In the genomic region with DNA sequence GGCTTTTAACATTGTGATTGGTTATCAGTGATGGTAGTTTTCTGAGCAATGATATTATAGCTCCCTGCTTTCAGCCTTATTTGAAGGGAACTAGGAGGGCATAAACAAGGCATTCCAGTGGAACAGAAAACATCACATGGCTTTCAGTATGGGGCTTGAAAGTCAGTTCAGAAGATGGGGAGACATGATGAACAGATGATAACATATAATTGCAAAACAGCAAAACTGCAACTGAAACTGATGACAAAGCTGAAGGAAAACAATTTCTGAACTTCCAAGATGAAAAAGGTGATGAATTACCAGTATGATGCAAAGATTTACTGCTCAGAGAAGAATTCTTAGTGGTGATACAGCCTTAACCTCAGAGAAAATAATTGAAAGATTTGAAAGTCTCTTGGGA, we compare ENCODE assay signal across 23 cellular contexts.
A peak's percentile ranks its signal among the peaks of the same experiment; 100 is the strongest.
DNase-seq lines count a peak whose midpoint lies in the region; ATAC-seq and TF ChIP-seq lines count a peak whose summit lies in the region.
"Had no signal": no experiment of that assay in that cellular context is flagged by ENCODE, and none has a peak within 500 bp of the region (broad histone marks: within the 10 kb centered on the region; RNA-seq: fewer than 3 reads in every experiment).

No MANE protein-coding gene starts in this region.

- no peak overlapping the region for H3K27ac Mint-ChIP-seq in activated CD8-positive, alpha-beta T cell treated with anti-CD3 and anti-CD28 coated beads, Interleukin-2, amount 10 ng/mL, durations not matched to agents 7 days and 5 days
- H3K27ac Mint-ChIP-seq: CD4-positive, CD25-positive, alpha-beta regulatory T cell; GM23338 had no signal

- H3K36me3 Mint-ChIP-seq in activated CD8-positive, alpha-beta T cell treated with anti-CD3 and anti-CD28 coated beads, Interleukin-2, amount 10 ng/mL, durations not matched to agents 7 days and 5 days (ENCODE audit: low read depth) = no peaks in the 10 kb centered on the region
- H3K36me3 Mint-ChIP-seq: CD4-positive, CD25-positive, alpha-beta regulatory T cell had no signal

- H2AFZ ChIP-seq in KMS-11 (ENCODE audit: low read depth) = no peak overlapping the region
- H2AFZ ChIP-seq: GM23338 had no signal

- POLR2A ChIA-PET in activated CD8-positive, alpha-beta T cell treated with anti-CD3 and anti-CD28 coated beads, Interleukin-2, amount 10 ng/mL, durations not matched to agents 7 days and 5 days (lab: Charles Lee) = no interaction called here

- no peak overlapping the region for H3K4me3 Mint-ChIP-seq in activated CD8-positive, alpha-beta T cell treated with anti-CD3 and anti-CD28 coated beads, Interleukin-2, amount 10 ng/mL, durations not matched to agents 7 days and 5 days
- H3K4me3 Mint-ChIP-seq: CD4-positive, CD25-positive, alpha-beta regulatory T cell; GM23338 had no signal

- no peaks in the 10 kb centered on the region for H3K27me3 ChIP-seq in KMS-11 (ENCODE audit: insufficient read depth, low read depth)
- H3K27me3 ChIP-seq: BLaER1, MG63 had no signal

- H4K20me1 ChIP-seq in KMS-11 (ENCODE audit: insufficient read depth) = no peaks in the 10 kb centered on the region
- H4K20me1 ChIP-seq: BLaER1 had no signal

- H3K9ac ChIP-seq in KMS-11 = no peak overlapping the region
- H3K9ac ChIP-seq: BLaER1 had no signal

- H3K36me3 ChIP-seq in KMS-11 (ENCODE audit: insufficient read depth) = no peaks in the 10 kb centered on the region
- H3K36me3 ChIP-seq: BLaER1, HAP-1, MG63 had no signal

- peaks cover 26% of the 10 kb centered on the region for H3K4me1 ChIP-seq in KMS-11 (ENCODE audit: low read depth, poor library complexity, severe bottlenecking)
- H3K4me1 ChIP-seq: BLaER1 had no signal

- TF ChIP-seq CTCF in AG10803 (conservative IDR thresholded peaks at IDR 0.05; ENCODE audit: low read length) = no peak
- no peak for TF ChIP-seq CTCF in KMS-11 (conservative IDR thresholded peaks at IDR 0.05; ENCODE audit: low read depth, low read length)
- TF ChIP-seq CTCF in choroid plexus epithelial cell (conservative IDR thresholded peaks at IDR 0.05; ENCODE audit: low read depth, low read length) = no peak

- no peaks in the 10 kb centered on the region for H3K27me3 Mint-ChIP-seq in activated CD8-positive, alpha-beta T cell treated with anti-CD3 and anti-CD28 coated beads, Interleukin-2, amount 10 ng/mL, durations not matched to agents 7 days and 5 days (ENCODE audit: low read depth)
- H3K27me3 Mint-ChIP-seq: CD4-positive, CD25-positive, alpha-beta regulatory T cell had no signal

- H3K79me2 ChIP-seq in KMS-11 (ENCODE audit: insufficient read depth, low read depth) = no peaks in the 10 kb centered on the region

- CTCF ChIA-PET in activated CD8-positive, alpha-beta T cell treated with anti-CD3 and anti-CD28 coated beads, Interleukin-2, amount 10 ng/mL, durations not matched to agents 7 days and 5 days (lab: Charles Lee) = no interaction called here

- peak overlapping the region; percentile 13; the same call in 1 of the 2 replicates for H3K27ac ChIP-seq in KMS-11
- H3K27ac ChIP-seq: BLaER1, HL-60, RWPE1 had no signal

- peak overlapping the region; percentile 56 for H3K4me2 ChIP-seq in KMS-11
- H3K4me2 ChIP-seq: BLaER1, GM23338 had no signal

- ATAC-seq in activated CD8-positive, alpha-beta T cell treated with anti-CD3 and anti-CD28 coated beads, Interleukin-2, amount 10 ng/mL, durations not matched to agents 7 days and 5 days = no peak
- ATAC-seq in activated CD4-positive, CD25-positive, alpha-beta regulatory T cell treated with anti-CD3 and anti-CD28 coated beads, Interleukin-2, amount 50 U/mL, for 24 hours = no peak
- ATAC-seq: GM23338 had no signal

- H3K9me3 Mint-ChIP-seq in activated CD8-positive, alpha-beta T cell treated with anti-CD3 and anti-CD28 coated beads, Interleukin-2, amount 10 ng/mL, durations not matched to agents 7 days and 5 days (ENCODE audit: insufficient read depth) = no peaks in the 10 kb centered on the region
- H3K9me3 Mint-ChIP-seq: GM23338 had no signal

- peak; percentile 25 for DNase-seq in AG10803 (ENCODE audit: low read depth)
- DNase-seq in choroid plexus epithelial cell (ENCODE audit: low read depth) = peak; percentile 52
- DNase-seq in kidney glomerular epithelial cell (lab: John Stamatoyannopoulos, UW) = peak; percentile 8
- DNase-seq in activated CD8-positive, alpha-beta T cell treated with anti-CD3 and anti-CD28 coated beads, Interleukin-2, amount 10 ng/mL, durations not matched to agents 7 days and 5 days = no peak
- DNase-seq in inferior parietal cortex (ENCODE audit: extremely low spot score) = no peak
- no peak for DNase-seq in GDM1 (lab: John Stamatoyannopoulos, UW)
- DNase-seq: 8988T; ACHN; CD4-positive, CD25-positive, alpha-beta regulatory T cell; Karpas-422; MG63; NCI-H1417 treated with DMSO at 0.1 percent for 48 hours; NCI-H1694 treated with DMSO at 0.1 percent for 48 hours; NCI-H2081; NCI-H2227 treated with DMSO at 0.1 percent for 48 hours; SHP77 had no signal

- H3K4me3 ChIP-seq in AG10803 (ENCODE audit: low read length) = no peak overlapping the region
- H3K4me3 ChIP-seq in KMS-11 (IDR thresholded peaks at IDR 0.05; ENCODE audit: insufficient read depth, low read depth, low read length) = no peak overlapping the region
- H3K4me3 ChIP-seq in choroid plexus epithelial cell (ENCODE audit: low read depth, low read length) = no peak overlapping the region
- H3K4me3 ChIP-seq: BLaER1, GM23338, HAP-1, MG63 had no signal

- H3K4me1 Mint-ChIP-seq in activated CD8-positive, alpha-beta T cell treated with anti-CD3 and anti-CD28 coated beads, Interleukin-2, amount 10 ng/mL, durations not matched to agents 7 days and 5 days (ENCODE audit: low read depth) = no peaks in the 10 kb centered on the region
- H3K4me1 Mint-ChIP-seq: CD4-positive, CD25-positive, alpha-beta regulatory T cell had no signal

Comparison
In these comparisons a context has a peak if more than half of its experiments do, and no peak if none do; other contexts are left out.
1. DNase-seq: peak in AG10803 (single experiment), choroid plexus epithelial cell (single experiment) and kidney glomerular epithelial cell (single experiment); none in activated CD8-positive, alpha-beta T cell treated with anti-CD3 and anti-CD28 coated beads, Interleukin-2, amount 10 ng/mL, durations not matched to agents 7 days and 5 days (single experiment), inferior parietal cortex (single experiment) and GDM1 (single experiment).